In the genomic region with DNA sequence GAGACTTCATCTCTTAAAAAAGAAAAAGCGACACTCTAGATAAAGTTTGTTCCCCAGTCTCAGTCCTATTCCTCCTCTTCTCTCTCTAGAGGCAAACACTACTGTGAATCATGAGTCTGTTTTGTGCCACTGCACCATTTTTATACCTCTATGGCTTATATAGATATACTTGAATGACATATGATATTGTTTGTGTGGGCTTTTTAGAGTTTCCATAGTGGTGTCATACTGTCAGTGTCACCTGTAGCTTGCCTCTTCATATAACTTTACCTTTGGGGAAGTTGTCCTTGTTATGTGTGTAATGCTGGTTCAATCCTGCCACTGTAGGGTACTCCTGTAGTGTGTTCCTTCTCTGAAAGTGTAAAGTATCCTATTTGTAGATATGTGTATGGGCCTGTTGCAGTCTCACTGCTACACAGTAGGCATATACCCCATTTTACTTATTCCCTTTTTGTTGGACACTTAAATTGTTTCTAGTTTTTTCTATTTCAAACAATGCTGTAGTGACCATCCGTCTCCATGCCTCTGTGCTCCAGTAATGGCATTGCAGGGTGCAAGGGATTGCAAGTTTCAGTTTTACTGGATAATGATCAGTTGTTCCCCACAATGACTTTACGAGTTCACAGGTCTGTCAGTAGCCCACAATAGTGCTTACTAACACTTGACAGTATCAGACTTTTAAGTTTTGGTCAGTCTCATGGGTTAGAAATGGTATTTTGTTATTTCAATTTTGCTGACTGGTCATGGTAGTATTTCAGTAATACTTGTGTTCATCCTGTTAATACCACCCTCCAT, we compare ENCODE assay signal across 12 cellular contexts. TPM values are rescaled to one million over a fixed set of nuclear protein-coding genes. Genes with fewer than 3 reads are reported as not detected.
DNase-seq lines count a peak whose midpoint lies in the region; ATAC-seq, FAIRE-seq and TF ChIP-seq lines count a peak whose summit lies in the region.
"Had no signal": no experiment of that assay in that cellular context is flagged by ENCODE, and none has a peak within 500 bp of the region (broad histone marks: within the 10 kb centered on the region; RNA-seq: fewer than 3 reads in every experiment).

No MANE protein-coding gene starts in this region.

- H3K36me3 ChIP-seq in osteoblast (ENCODE audit: insufficient read depth, low read length), result peaks cover 28% of the 10 kb centered on the region

- no peaks in the 10 kb centered on the region for H3K27me3 Mint-ChIP-seq in T-cell
- no peaks in the 10 kb centered on the region for H3K27me3 Mint-ChIP-seq in effector memory CD8-positive, alpha-beta T cell

- POLR2A ChIA-PET in T-cell (lab: Charles Lee), result interaction anchor here in 1 of 2 donors (3.4 kb wide), 1 partner anchor 78 kb away, joined by 11 read pairs; no protein-coding TSS in a partner anchor

- peaks cover 56% of the 10 kb centered on the region for H4K20me1 ChIP-seq in osteoblast (ENCODE audit: insufficient read depth, low read length)

- TF ChIP-seq CTCF in osteoblast (IDR thresholded peaks at IDR 0.05; ENCODE audit: extremely low read depth, low read depth, low read length), result no peak

- no peak for DNase-seq in GM12891 (ENCODE audit: insufficient read length, low spot score)
- no peak for DNase-seq in T-cell
- no peak for DNase-seq in effector memory CD8-positive, alpha-beta T cell
- DNase-seq in osteoblast (ENCODE audit: insufficient read length, low spot score, missing footprints), result no peak
- DNase-seq in NCI-H510A treated with DMSO at 0.1 percent for 48 hours (lab: John Stamatoyannopoulos, UW), result no peak
- no peak for DNase-seq in NCI-H187 treated with DMSO at 0.1 percent for 48 hours (lab: John Stamatoyannopoulos, UW)
- no peak for DNase-seq in NCI-H226
- DNase-seq: NCI-H510A; stimulated activated naive CD4-positive, alpha-beta T cell treated with Interleukin-2 at 50 U/mL for 16 hours had no signal

- no peaks in the 10 kb centered on the region for H3K9me3 Mint-ChIP-seq in T-cell
- no peaks in the 10 kb centered on the region for H3K9me3 Mint-ChIP-seq in effector memory CD8-positive, alpha-beta T cell
- H3K9me3 Mint-ChIP-seq: GM23338 had no signal

- no peaks in the 10 kb centered on the region for H3K9me3 ChIP-seq in osteoblast (ENCODE audit: low read depth, low read length)

- H2AFZ ChIP-seq in osteoblast (ENCODE audit: low read length), result no peak overlapping the region
- H2AFZ ChIP-seq: GM23338 had no signal

- no peak for TF ChIP-seq POLR2A in GM12891 (IDR thresholded peaks at IDR 0.05; ENCODE audit: low read depth, low read length)

- H3K4me3 ChIP-seq in osteoblast (ENCODE audit: insufficient read depth, low read length), result peak overlapping the region; percentile 33
- H3K4me3 ChIP-seq: GM23338 had no signal

- peaks cover 68% of the 10 kb centered on the region for H3K79me2 ChIP-seq in osteoblast (ENCODE audit: insufficient read depth, low read length)

- H3K4me1 Mint-ChIP-seq in T-cell, result peaks cover 77 to 81% (median 78%) of the 10 kb centered on the region in 3 donors
- peaks cover 44 to 55% of the 10 kb centered on the region in 2 donors for H3K4me1 Mint-ChIP-seq in effector memory CD8-positive, alpha-beta T cell (ENCODE audit: low read depth in 2 of 2)

- CTCF ChIA-PET in T-cell (lab: Charles Lee), result interaction anchor here (1.0 to 2.4 kb wide), 4 partner anchors 86 to 139 kb away, joined by 3 to 9 read pairs (median 6); no protein-coding TSS in a partner anchor

- H3K27me3 ChIP-seq in osteoblast (ENCODE audit: insufficient read depth, low read length), result no peaks in the 10 kb centered on the region

- ATAC-seq in T-cell (replicated peaks in 1 of 4), result no peak
- ATAC-seq in effector memory CD8-positive, alpha-beta T cell (replicated peaks), result no peak
- no peak for ATAC-seq in HG03095 (IDR thresholded peaks at IDR 0.05; ENCODE audit: unreplicated experiment)
- ATAC-seq: GM23338 had no signal

- peak; percentile 9 for FAIRE-seq in GM12891 (lab: Jason Lieb, UNC)

- peaks cover 40% of the 10 kb centered on the region for H3K4me1 ChIP-seq in osteoblast (ENCODE audit: insufficient read depth, low read length)

- H3K4me3 Mint-ChIP-seq in T-cell, result peak overlapping the region; percentile 79 to 100 (median 95)
- H3K4me3 Mint-ChIP-seq in effector memory CD8-positive, alpha-beta T cell, result peak overlapping the region; percentile 56 to 98
- H3K4me3 Mint-ChIP-seq: GM23338 had no signal

- H3K36me3 Mint-ChIP-seq in T-cell, result peaks cover 29% of the 10 kb centered on the region
- peaks cover 66% of the 10 kb centered on the region for H3K36me3 Mint-ChIP-seq in effector memory CD8-positive, alpha-beta T cell (ENCODE audit: insufficient read depth)

- H3K27ac Mint-ChIP-seq in T-cell, result peak overlapping the region; percentile 73 to 88
- peak overlapping the region; percentile 4 to 26 for H3K27ac Mint-ChIP-seq in effector memory CD8-positive, alpha-beta T cell
- H3K27ac Mint-ChIP-seq: GM23338 had no signal

- peak overlapping the region; percentile 92 for H3K4me2 ChIP-seq in osteoblast (ENCODE audit: insufficient read depth, low read length)
- H3K4me2 ChIP-seq: GM23338 had no signal

- peak overlapping the region; percentile 3 for H3K27ac ChIP-seq in osteoblast (ENCODE audit: low read depth, low read length)
- H3K27ac ChIP-seq: HL-60 had no signal

TF ChIP-seq in GM12891, 5 proteins besides CTCF, POLR2A, EP300 and RAD21:
- TF ChIP-seq POLR2AphosphoS5 (IDR thresholded peaks at IDR 0.05; ENCODE audit: low read depth, low read length), result no peak
- no peak for TF ChIP-seq TAF1 (IDR thresholded peaks at IDR 0.05; ENCODE audit: low read depth, low read length)
- no peak for TF ChIP-seq PAX5 (IDR thresholded peaks at IDR 0.05; ENCODE audit: insufficient read depth, low read length, severe bottlenecking)
- no peak for TF ChIP-seq POU2F2 (IDR thresholded peaks at IDR 0.05; ENCODE audit: low read depth, low read length)
- no peak for TF ChIP-seq SPI1 (IDR thresholded peaks at IDR 0.05; ENCODE audit: low read depth, low read length)

RNA-seq across cellular contexts. Expression of a gene that starts 2.7 kb away (rescaled TPM):
- 43.6 TPM for polyA plus RNA-seq in GM12891 (2012; ENCODE audit: low read depth, missing spikeins)
- 100 to 1,000 TPM; 145 to 258 (median 205) TPM for total RNA-seq in T-cell
- 134 and 136 TPM in 2 replicates for total RNA-seq in osteoblast

RNA-seq across cellular contexts. Expression of a gene that starts 33.3 kb away (rescaled TPM):
- polyA plus RNA-seq in GM12891 (2012; ENCODE audit: low read depth, missing spikeins), result 0.18 TPM
- total RNA-seq in T-cell, result 10 to 100 TPM in 2 of 5 donors, 1 to 10 TPM in 2, under 1 TPM in 1; 0.49 to 11.4 (median 8.9) TPM
- 0.29 and 1.4 TPM in 2 replicates for total RNA-seq in osteoblast
